ENCODE assay signal across 8 cellular contexts in genomic region chrX:56812515-56813105, GRCh38.
DNase-seq lines count a peak whose midpoint lies in the region; ATAC-seq and TF ChIP-seq lines count a peak whose summit lies in the region.

No MANE protein-coding gene starts in this region.

- no peaks in the 10 kb centered on the region for H3K27me3 ChIP-seq in suprapubic skin

- 21% methylated on average over 7 of the region's 7 CpGs for WGBS in suprapubic skin

- H3K27ac ChIP-seq in epithelial cell of prostate (peak overlapping the region; percentile 52), suprapubic skin (peak overlapping the region; percentile 66)

- H3K36me3 ChIP-seq in suprapubic skin, result no peaks in the 10 kb centered on the region

- DNase-seq in NOMO-1 treated with dmso at 0.1 percent for 144 hours (lab: John Stamatoyannopoulos, UW; ENCODE audit: unreplicated experiment) (peak; percentile 20), epithelial cell of prostate (ENCODE audit: low read depth, low spot score) (no peak), suprapubic skin (ENCODE audit: low spot score in 2 of 2) (peak in 1 of 2 donors; percentile 19), DMS 273 treated with DMSO at 0.1 percent for 48 hours (lab: John Stamatoyannopoulos, UW) (no peak), NCI-H2227 treated with DMSO at 0.1 percent for 48 hours (lab: John Stamatoyannopoulos, UW) (no peak), mucosa of gallbladder (ENCODE audit: low spot score) (no peak)

- peak overlapping the region; percentile 7 for H3K4me3 ChIP-seq in suprapubic skin

- no peaks in the 10 kb centered on the region for H3K9me3 ChIP-seq in suprapubic skin

- TF ChIP-seq POLR2A in suprapubic skin (IDR thresholded peaks at IDR 0.05), result no peak

- TF ChIP-seq CTCF in suprapubic skin (IDR thresholded peaks at IDR 0.05), result no peak

- peaks cover 16% of the 10 kb centered on the region for H3K4me1 ChIP-seq in suprapubic skin

- peak; percentile 93 for ATAC-seq in GM18511 (IDR thresholded peaks at IDR 0.05; ENCODE audit: unreplicated experiment)
- peak; percentile 91 for ATAC-seq in HG02571 (IDR thresholded peaks at IDR 0.05; ENCODE audit: unreplicated experiment)

- TF ChIP-seq EP300 in suprapubic skin (IDR thresholded peaks at IDR 0.05), result no peak
